9 cellular contexts compared by ENCODE assay signal in genomic region chr11:61700221-61700620, GRCh38. TPM values are rescaled to one million over a fixed set of nuclear protein-coding genes. Genes with fewer than 3 reads are reported as not detected.
DNase-seq lines count a peak whose midpoint lies in the region; TF ChIP-seq lines count a peak whose summit lies in the region.
"Had no signal": no experiment of that assay in that cellular context is flagged by ENCODE, and none has a peak within 500 bp of the region (broad histone marks: within the 10 kb centered on the region; RNA-seq: fewer than 3 reads in every experiment).

No MANE protein-coding gene starts in this region.

- no peak overlapping the region for H3K4ac ChIP-seq in neuronal stem cell (ENCODE audit: low read length)

- H3K4me2 ChIP-seq in neuronal stem cell (ENCODE audit: insufficient read depth, low read length, poor library complexity, severe bottlenecking): no peak overlapping the region

- DNase-seq in ELR (ENCODE audit: low read depth) (peak; percentile 83), NOMO-1 (lab: John Stamatoyannopoulos, UW; ENCODE audit: unreplicated experiment in 2 of 2) (peak; percentile 36 to 57), epithelial cell of esophagus (ENCODE audit: low read depth) (peak; percentile 58), neuronal stem cell (ENCODE audit: low spot score) (no peak), activated gamma-delta T cell (lab: John Stamatoyannopoulos, UW) (no peak), GM20000 (ENCODE audit: low spot score) (no peak)
- DNase-seq in stimulated activated CD4-positive, alpha-beta T cell treated with anti-CD3 and anti-CD28 coated beads, Interleukin-4, amount 100 ng/mL, for 24 hours: no peak
- no peak for DNase-seq in activated CD4-positive, alpha-beta T cell treated with anti-CD3 and anti-CD28 coated beads, Interleukin-2, amount 50 U/mL, for 4 hours
- DNase-seq: naive B cell had no signal

- no peak overlapping the region for H2BK120ac ChIP-seq in neuronal stem cell (ENCODE audit: low read depth, low read length)

- no peak overlapping the region for H2BK12ac ChIP-seq in neuronal stem cell (ENCODE audit: low read length)

- peaks cover 11 to 17% of the 10 kb centered on the region in 2 donors for H3K4me1 ChIP-seq in neuronal stem cell (ENCODE audit: control insufficient read depth in 2 of 2, insufficient read depth in 1 of 2, low read depth in 1 of 2, low read length in 2 of 2)

- H2BK15ac ChIP-seq in neuronal stem cell (ENCODE audit: low read length): no peak overlapping the region

- no peaks in the 10 kb centered on the region for H3K9me3 ChIP-seq in neuronal stem cell (replicated peaks in 1 of 2; ENCODE audit: control insufficient read depth in 2 of 2, insufficient read depth in 1 of 2, low read depth in 1 of 2, low read length in 2 of 2)

- H2BK5ac ChIP-seq in neuronal stem cell (ENCODE audit: low read length): no peak overlapping the region

- no peak overlapping the region for H3K14ac ChIP-seq in neuronal stem cell (ENCODE audit: low read length)

- H3K9ac ChIP-seq in neuronal stem cell (ENCODE audit: low read depth, low read length, poor library complexity): no peak overlapping the region

- H4K91ac ChIP-seq in neuronal stem cell (ENCODE audit: low read depth, low read length, poor library complexity): no peak overlapping the region

- no CpG with 5 or more reads among the region's 5 CpGs for WGBS in neuronal stem cell (ENCODE audit: extremely low coverage in 2 of 2, insufficient read length in 2 of 2, insufficient replicate concordance in 1 of 2), 2 donors

- TF ChIP-seq CTCF in epithelial cell of esophagus (IDR thresholded peaks at IDR 0.05; ENCODE audit: insufficient read depth, low read depth, low read length, missing control alignments): no peak
- no peak for TF ChIP-seq CTCF in GM20000 (IDR thresholded peaks at IDR 0.05; ENCODE audit: extremely low read depth, missing control alignments)

- H3K79me1 ChIP-seq in neuronal stem cell (ENCODE audit: low read depth, low read length): no peaks in the 10 kb centered on the region

- no peak overlapping the region for H3K4me3 ChIP-seq in epithelial cell of esophagus (ENCODE audit: low read length)
- H3K4me3 ChIP-seq in neuronal stem cell (ENCODE audit: low read length in 2 of 2): no peak overlapping the region

- H4K8ac ChIP-seq in neuronal stem cell (ENCODE audit: low read depth, low read length): no peak overlapping the region

- peak overlapping the region; percentile 60 for H3K23ac ChIP-seq in neuronal stem cell (ENCODE audit: low read depth, low read length, poor library complexity)

- no peak overlapping the region for H2AFZ ChIP-seq in neuronal stem cell (ENCODE audit: low read length)

- no peaks in the 10 kb centered on the region for H3K27me3 ChIP-seq in neuronal stem cell (ENCODE audit: control insufficient read depth in 3 of 3, insufficient read depth in 3 of 3, low read depth in 1 of 3, low read length in 3 of 3)

- H2AK5ac ChIP-seq in neuronal stem cell (ENCODE audit: low read depth, low read length): no peak overlapping the region

- H3K27ac ChIP-seq in neuronal stem cell (replicated peaks; ENCODE audit: low read length): no peak overlapping the region

- H3K18ac ChIP-seq in neuronal stem cell (ENCODE audit: low read length): no peak overlapping the region

- no peaks in the 10 kb centered on the region for H3K36me3 ChIP-seq in neuronal stem cell (replicated peaks in 1 of 2; ENCODE audit: control insufficient read depth in 2 of 2, insufficient read depth in 2 of 2, low read length in 2 of 2)

RNA-seq across cellular contexts. Expression of gene DAGLA, which starts 20.0 kb away (rescaled TPM):
- 3.7 TPM for polyA plus RNA-seq in neuronal stem cell (2013, experiment 1 of 2)
- polyA plus RNA-seq in neuronal stem cell (2013, experiment 2 of 2): 3.5 TPM

RNA-seq across cellular contexts. Expression of gene MYRF, which starts 52.2 kb away (rescaled TPM):
- 5.7 TPM for polyA plus RNA-seq in neuronal stem cell (2013, experiment 1 of 2)
- polyA plus RNA-seq in neuronal stem cell (2013, experiment 2 of 2): 6.0 TPM

Comparison
In these comparisons a context has a peak if more than half of its experiments do, and no peak if none do; other contexts are left out.
1. DNase-seq: peak in ELR (single experiment), NOMO-1 (2 of 2) and epithelial cell of esophagus (single experiment); none in neuronal stem cell (single experiment), stimulated activated CD4-positive, alpha-beta T cell treated with anti-CD3 and anti-CD28 coated beads, Interleukin-4, amount 100 ng/mL, for 24 hours (single experiment), activated gamma-delta T cell (single experiment), GM20000 (single experiment) and activated CD4-positive, alpha-beta T cell treated with anti-CD3 and anti-CD28 coated beads, Interleukin-2, amount 50 U/mL, for 4 hours (0 of 2).